Comparison of ENCODE assay signal across 2 cellular contexts in genomic region chr6:169093121-169093723, GRCh38.
TF ChIP-seq lines count a peak whose summit lies in the region.

No MANE protein-coding gene starts in this region.

TF ChIP-seq in HepG2, 621 proteins besides CTCF, POLR2A, EP300 and RAD21 (continued from another document):
- TF ChIP-seq, protein P1, sequence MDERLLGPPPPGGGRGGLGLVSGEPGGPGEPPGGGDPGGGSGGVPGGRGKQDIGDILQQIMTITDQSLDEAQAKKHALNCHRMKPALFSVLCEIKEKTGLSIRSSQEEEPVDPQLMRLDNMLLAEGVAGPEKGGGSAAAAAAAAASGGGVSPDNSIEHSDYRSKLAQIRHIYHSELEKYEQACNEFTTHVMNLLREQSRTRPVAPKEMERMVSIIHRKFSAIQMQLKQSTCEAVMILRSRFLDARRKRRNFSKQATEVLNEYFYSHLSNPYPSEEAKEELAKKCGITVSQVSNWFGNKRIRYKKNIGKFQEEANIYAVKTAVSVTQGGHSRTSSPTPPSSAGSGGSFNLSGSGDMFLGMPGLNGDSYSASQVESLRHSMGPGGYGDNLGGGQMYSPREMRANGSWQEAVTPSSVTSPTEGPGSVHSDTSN (CRISPR knock-in tag; IDR thresholded peaks at IDR 0.05): no peak
- TF ChIP-seq MTA1 (CRISPR knock-in tag; IDR thresholded peaks at IDR 0.05; ENCODE audit: borderline replicate concordance) (no peak), GZF1 (CRISPR knock-in tag; IDR thresholded peaks at IDR 0.05) (peak; percentile 98), NFYC (CRISPR knock-in tag; IDR thresholded peaks at IDR 0.05) (no peak)

TF ChIP-seq in GM23338, 12 proteins besides CTCF, POLR2A, EP300 and RAD21 (continued from another document):
- TF ChIP-seq ZNF462 (CRISPR knock-in tag; IDR thresholded peaks at IDR 0.05): no peak
- no peak for TF ChIP-seq REST (IDR thresholded peaks at IDR 0.05; ENCODE audit: unreplicated experiment)
- no peak for TF ChIP-seq POLR2AphosphoS5 (IDR thresholded peaks at IDR 0.05; ENCODE audit: low read depth)
- TF ChIP-seq NANOG (IDR thresholded peaks at IDR 0.05; ENCODE audit: borderline replicate concordance): no peak
- no peak for TF ChIP-seq EZH2phosphoT487 (IDR thresholded peaks at IDR 0.05; ENCODE audit: unreplicated experiment)
- no peak for TF ChIP-seq ZNF331 (CRISPR knock-in tag; IDR thresholded peaks at IDR 0.05; ENCODE audit: low read depth)
- no peak for TF ChIP-seq CREB1 (CRISPR knock-in tag; IDR thresholded peaks at IDR 0.05; ENCODE audit: low read depth)
- TF ChIP-seq EZH2 (IDR thresholded peaks at IDR 0.05; ENCODE audit: low read depth, unreplicated experiment): no peak
- TF ChIP-seq STAT1 (IDR thresholded peaks at IDR 0.05; ENCODE audit: unreplicated experiment): no peak
